8 cellular contexts compared by ENCODE assay signal in genomic region chr17:37742114-37742761, GRCh38. TPM values are rescaled to one million over a fixed set of nuclear protein-coding genes. Genes with fewer than 3 reads are reported as not detected.
DNase-seq lines count a peak whose midpoint lies in the region; ATAC-seq and TF ChIP-seq lines count a peak whose summit lies in the region.

No MANE protein-coding gene starts in this region.

- H3K9ac ChIP-seq in iPS-15b (ENCODE audit: low read depth, low read length), result no peak overlapping the region

- TF ChIP-seq CTCF in activated B cell treated with CpG ODN at 0.5 μM for 24 hours (IDR thresholded peaks at IDR 0.05), result no peak

- CTCF ChIA-PET in activated CD4-positive, alpha-beta T cell treated with anti-CD3 and anti-CD28 coated beads, Interleukin-2, amount 10 ng/mL, durations not matched to agents 7 days and 5 days (lab: Charles Lee), result no interaction called here
- CTCF ChIA-PET in activated B cell treated with CpG ODN at 0.5 μM for 24 hours (lab: Charles Lee), result interaction anchor here (1.0 to 2.7 kb wide), 2 partner anchors 32 to 49 kb away, joined by 3 to 11 read pairs; no protein-coding TSS in a partner anchor

- no peaks in the 10 kb centered on the region for H3K9me3 ChIP-seq in iPS-15b (ENCODE audit: control insufficient read depth, insufficient read depth, low read length)

- intact Hi-C loops in activated B cell treated with CpG ODN at 0.5 μM for 24 hours (cut with micrococcal nuclease), result loop anchor here (2.0 kb wide), 1 partner anchor 41 kb away; no protein-coding TSS in a partner anchor

- no peaks in the 10 kb centered on the region for H3K36me3 ChIP-seq in iPS-15b (ENCODE audit: control insufficient read depth, insufficient read depth, low read length)

- DNase-seq in activated CD4-positive, alpha-beta T cell treated with anti-CD3 and anti-CD28 coated beads, Interleukin-2, amount 10 ng/mL, durations not matched to agents 7 days and 5 days, result no peak
- DNase-seq in activated CD4-positive, alpha-beta T cell treated with anti-CD3 and anti-CD28 coated beads for 4 hours, result no peak
- peak; percentile 44 for DNase-seq in activated B cell treated with CpG ODN at 0.5 μM for 24 hours
- DNase-seq in stimulated activated naive CD8-positive, alpha-beta T cell treated with anti-CD3 and anti-CD28 coated beads, Interleukin-15, amount 100 ng/mL, for 72 hours, result peak in 1 of 2 donors; percentile 27
- DNase-seq in HT-29 (ENCODE audit: low spot score), result no peak

- ATAC-seq in activated B cell treated with CpG ODN at 0.5 μM for 24 hours (ENCODE audit: low read depth) (no peak), HG03354 (IDR thresholded peaks at IDR 0.05; ENCODE audit: poor library complexity, severe bottlenecking, unreplicated experiment) (no peak), HG03457 (IDR thresholded peaks at IDR 0.05; ENCODE audit: unreplicated experiment) (no peak)
- no peak for ATAC-seq in stimulated activated naive CD8-positive, alpha-beta T cell treated with anti-CD3 and anti-CD28 coated beads, Interleukin-15, amount 100 ng/mL, for 72 hours

- H3K4me3 ChIP-seq in iPS-15b (ENCODE audit: low read depth, low read length), result peak overlapping the region; percentile 76

- H3K36me3 Mint-ChIP-seq in activated CD4-positive, alpha-beta T cell treated with anti-CD3 and anti-CD28 coated beads, Interleukin-2, amount 10 ng/mL, durations not matched to agents 7 days and 5 days (ENCODE audit: low read depth), result no peaks in the 10 kb centered on the region
- H3K36me3 Mint-ChIP-seq in activated B cell treated with CpG ODN at 0.5 μM for 24 hours (ENCODE audit: low read depth), result peaks cover 9% of the 10 kb centered on the region

- H3K27me3 ChIP-seq in iPS-15b (ENCODE audit: control insufficient read depth, insufficient read depth, low read length), result peaks cover 97% of the 10 kb centered on the region

- H3K27me3 Mint-ChIP-seq in activated CD4-positive, alpha-beta T cell treated with anti-CD3 and anti-CD28 coated beads, Interleukin-2, amount 10 ng/mL, durations not matched to agents 7 days and 5 days, result peaks cover 83% of the 10 kb centered on the region
- peaks cover 46% of the 10 kb centered on the region for H3K27me3 Mint-ChIP-seq in activated B cell treated with CpG ODN at 0.5 μM for 24 hours
- H3K27me3 Mint-ChIP-seq in stimulated activated naive CD8-positive, alpha-beta T cell treated with anti-CD3 and anti-CD28 coated beads, Interleukin-15, amount 100 ng/mL, for 72 hours, result peaks cover 100% of the 10 kb centered on the region

- H3K4me3 Mint-ChIP-seq in activated CD4-positive, alpha-beta T cell treated with anti-CD3 and anti-CD28 coated beads, Interleukin-2, amount 10 ng/mL, durations not matched to agents 7 days and 5 days, result peak overlapping the region; percentile 16
- peak overlapping the region; percentile 76 for H3K4me3 Mint-ChIP-seq in activated B cell treated with CpG ODN at 0.5 μM for 24 hours
- H3K4me3 Mint-ChIP-seq in stimulated activated naive CD8-positive, alpha-beta T cell treated with anti-CD3 and anti-CD28 coated beads, Interleukin-15, amount 100 ng/mL, for 72 hours, result peak overlapping the region; percentile 73 to 83

- peaks cover 22% of the 10 kb centered on the region for H3K4me1 Mint-ChIP-seq in activated CD4-positive, alpha-beta T cell treated with anti-CD3 and anti-CD28 coated beads, Interleukin-2, amount 10 ng/mL, durations not matched to agents 7 days and 5 days
- peaks cover 45% of the 10 kb centered on the region for H3K4me1 Mint-ChIP-seq in activated B cell treated with CpG ODN at 0.5 μM for 24 hours
- peaks cover 47% of the 10 kb centered on the region for H3K4me1 Mint-ChIP-seq in stimulated activated naive CD8-positive, alpha-beta T cell treated with anti-CD3 and anti-CD28 coated beads, Interleukin-15, amount 100 ng/mL, for 72 hours

- H3K27ac Mint-ChIP-seq in activated CD4-positive, alpha-beta T cell treated with anti-CD3 and anti-CD28 coated beads, Interleukin-2, amount 10 ng/mL, durations not matched to agents 7 days and 5 days, result no peak overlapping the region
- H3K27ac Mint-ChIP-seq in activated B cell treated with CpG ODN at 0.5 μM for 24 hours, result no peak overlapping the region
- H3K27ac Mint-ChIP-seq in stimulated activated naive CD8-positive, alpha-beta T cell treated with anti-CD3 and anti-CD28 coated beads, Interleukin-15, amount 100 ng/mL, for 72 hours, result no peak overlapping the region

- H3K4me1 ChIP-seq in iPS-15b (ENCODE audit: control insufficient read depth, insufficient read depth, low read length), result peaks cover 2% of the 10 kb centered on the region

- POLR2A ChIA-PET in activated CD4-positive, alpha-beta T cell treated with anti-CD3 and anti-CD28 coated beads, Interleukin-2, amount 10 ng/mL, durations not matched to agents 7 days and 5 days (lab: Charles Lee), result no interaction called here
- POLR2A ChIA-PET in activated B cell treated with CpG ODN at 0.5 μM for 24 hours (lab: Charles Lee), result interaction anchor here (0.6 kb wide), 1 partner anchor 21 kb away, joined by 5 read pairs; no protein-coding TSS in a partner anchor

- H3K9me3 Mint-ChIP-seq in activated CD4-positive, alpha-beta T cell treated with anti-CD3 and anti-CD28 coated beads, Interleukin-2, amount 10 ng/mL, durations not matched to agents 7 days and 5 days, result no peaks in the 10 kb centered on the region
- no peaks in the 10 kb centered on the region for H3K9me3 Mint-ChIP-seq in activated B cell treated with CpG ODN at 0.5 μM for 24 hours
- H3K9me3 Mint-ChIP-seq in stimulated activated naive CD8-positive, alpha-beta T cell treated with anti-CD3 and anti-CD28 coated beads, Interleukin-15, amount 100 ng/mL, for 72 hours, result no peaks in the 10 kb centered on the region

RNA-seq across cellular contexts. Expression of gene HNF1B, which starts 2.6 kb away (rescaled TPM):
- total RNA-seq in activated CD4-positive, alpha-beta T cell treated with anti-CD3 and anti-CD28 coated beads, Interleukin-2, amount 10 ng/mL, durations not matched to agents 7 days and 5 days, result under 1 TPM in 1 of 2 experiments, not detected in 1; 0.08 TPM
- 36.3 and 40.0 TPM in 2 replicates for total RNA-seq in activated B cell treated with CpG ODN at 0.5 μM for 24 hours
- total RNA-seq in HT-29 (2014; rRNA removed; shearing (Covaris generic)), result 66.0 and 91.4 TPM in 2 replicates

Comparison
In these comparisons a context has a peak if more than half of its experiments do, and no peak if none do; other contexts are left out.
1. H3K4me3 Mint-ChIP-seq: peak in every context shown above with its lines; median percentile 78 in stimulated activated naive CD8-positive, alpha-beta T cell treated with anti-CD3 and anti-CD28 coated beads, Interleukin-15, amount 100 ng/mL, for 72 hours; 76 in activated B cell treated with CpG ODN at 0.5 μM for 24 hours; 16 in activated CD4-positive, alpha-beta T cell treated with anti-CD3 and anti-CD28 coated beads, Interleukin-2, amount 10 ng/mL, durations not matched to agents 7 days and 5 days.
2. RNA of gene HNF1B, which starts 2.6 kb away (total RNA-seq): 66.0 to 91.4 TPM in HT-29 and 36.3 to 40.0 TPM in activated B cell treated with CpG ODN at 0.5 μM for 24 hours; 0.08 TPM in activated CD4-positive, alpha-beta T cell treated with anti-CD3 and anti-CD28 coated beads, Interleukin-2, amount 10 ng/mL, durations not matched to agents 7 days and 5 days; every median in the first group is over 10 times any median in the second.